Comparison of ENCODE assay signal across 8 cellular contexts in the genomic region with DNA sequence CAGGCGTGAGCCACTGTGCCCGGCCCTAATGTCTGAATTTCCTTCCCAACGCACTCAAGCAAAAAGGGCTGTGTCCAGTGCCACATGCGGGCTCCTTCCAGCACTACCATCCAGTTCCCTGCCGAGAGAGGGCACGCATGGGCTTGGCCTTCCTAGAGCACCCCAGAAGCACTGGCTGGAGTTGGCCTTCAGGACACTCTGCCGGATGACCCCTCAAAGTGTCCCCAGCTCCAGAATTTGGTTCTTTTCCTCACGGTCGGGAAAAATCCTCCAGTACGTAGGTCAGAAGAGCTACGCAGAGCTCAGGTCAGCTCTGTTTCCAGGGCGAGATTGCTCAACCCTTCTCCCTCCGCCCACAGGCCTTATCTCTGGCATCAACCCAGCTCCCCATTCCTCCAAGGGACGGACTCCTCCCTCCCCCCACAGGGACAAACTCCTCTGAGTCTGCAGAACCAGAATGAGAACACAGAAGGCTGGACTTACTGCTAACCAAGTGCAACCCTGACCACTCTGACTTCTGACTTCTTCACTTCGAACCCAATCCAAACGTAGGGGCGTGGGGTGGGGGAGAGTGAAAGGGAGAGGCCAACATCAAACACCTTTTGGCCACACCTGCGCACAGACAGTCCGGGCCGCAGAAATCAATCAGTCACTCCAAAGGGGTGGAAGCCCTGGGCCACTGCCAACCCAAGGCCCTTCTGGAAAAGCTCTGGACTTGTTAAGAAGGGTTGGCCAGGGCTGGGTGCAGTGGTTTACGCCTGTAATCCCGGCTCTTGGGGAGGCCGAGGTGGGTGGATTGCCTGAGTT.
DNase-seq lines count a peak whose midpoint lies in the region; ATAC-seq and TF ChIP-seq lines count a peak whose summit lies in the region.

No MANE protein-coding gene starts in this region.

- H3K27me3 ChIP-seq in HL-60 (ENCODE audit: insufficient read depth, poor library complexity, severe bottlenecking): no peaks in the 10 kb centered on the region
- no peaks in the 10 kb centered on the region for H3K27me3 ChIP-seq in stomach smooth muscle (ENCODE audit: control insufficient read depth in 1 of 2, insufficient read depth in 2 of 2, low read length in 2 of 2)

- peaks cover 72% of the 10 kb centered on the region for H3K4me1 ChIP-seq in stomach smooth muscle (ENCODE audit: control insufficient read depth, insufficient read depth, low read length)

- no peaks in the 10 kb centered on the region for H3K9me3 ChIP-seq in stomach smooth muscle (ENCODE audit: control insufficient read depth in 2 of 2, low read length in 2 of 2)

- H3K27ac ChIP-seq in HL-60 (replicated peaks) (peak overlapping the region; percentile 25; the same call in 1 of the 2 replicates), stomach smooth muscle (ENCODE audit: low read length) (peak overlapping the region; percentile 89)

- 0 out of 2 replicates have a peak overlapping the region, but pooled peaks have one; percentile 0 for H3K4me3 ChIP-seq in HL-60 (replicated peaks; ENCODE audit: insufficient read depth, low read length)
- peak overlapping the region; percentile 58 to 99 for H3K4me3 ChIP-seq in stomach smooth muscle (ENCODE audit: low read length in 2 of 2)

- DNase-seq in HL-60 (ENCODE audit: low read depth in 1 of 2, low spot score in 1 of 2) (peak; percentile 73 to 79), astrocyte of the hippocampus (ENCODE audit: low read depth, low spot score) (peak; percentile 85), iris pigment epithelial cell (ENCODE audit: low read depth) (peak; percentile 96), globus pallidus (ENCODE audit: low spot score) (no peak), GM19240 (ENCODE audit: insufficient read length, low spot score) (no peak)

- H3K36me3 ChIP-seq in stomach smooth muscle (ENCODE audit: control insufficient read depth in 2 of 2, insufficient read depth in 2 of 2, low read length in 2 of 2): peaks cover 0 to 3% of the 10 kb centered on the region in 2 donors

- H3K9ac ChIP-seq in stomach smooth muscle (ENCODE audit: low read length in 2 of 2): peak overlapping the region; percentile 51 to 74

- ATAC-seq in HG02870 (IDR thresholded peaks at IDR 0.05; ENCODE audit: unreplicated experiment): no peak
- ATAC-seq in GM19328 (IDR thresholded peaks at IDR 0.05; ENCODE audit: unreplicated experiment): no peak

- TF ChIP-seq CTCF in HL-60 (IDR thresholded peaks at IDR 0.05; ENCODE audit: insufficient read depth, low read length): no peak

Comparison
In these comparisons a context has a peak if more than half of its experiments do, and no peak if none do; other contexts are left out.
1. DNase-seq: peak in HL-60 (2 of 2), astrocyte of the hippocampus (single experiment) and iris pigment epithelial cell (single experiment); none in globus pallidus (single experiment) and GM19240 (single experiment).